20 cellular contexts compared by ENCODE assay signal in the genomic region with DNA sequence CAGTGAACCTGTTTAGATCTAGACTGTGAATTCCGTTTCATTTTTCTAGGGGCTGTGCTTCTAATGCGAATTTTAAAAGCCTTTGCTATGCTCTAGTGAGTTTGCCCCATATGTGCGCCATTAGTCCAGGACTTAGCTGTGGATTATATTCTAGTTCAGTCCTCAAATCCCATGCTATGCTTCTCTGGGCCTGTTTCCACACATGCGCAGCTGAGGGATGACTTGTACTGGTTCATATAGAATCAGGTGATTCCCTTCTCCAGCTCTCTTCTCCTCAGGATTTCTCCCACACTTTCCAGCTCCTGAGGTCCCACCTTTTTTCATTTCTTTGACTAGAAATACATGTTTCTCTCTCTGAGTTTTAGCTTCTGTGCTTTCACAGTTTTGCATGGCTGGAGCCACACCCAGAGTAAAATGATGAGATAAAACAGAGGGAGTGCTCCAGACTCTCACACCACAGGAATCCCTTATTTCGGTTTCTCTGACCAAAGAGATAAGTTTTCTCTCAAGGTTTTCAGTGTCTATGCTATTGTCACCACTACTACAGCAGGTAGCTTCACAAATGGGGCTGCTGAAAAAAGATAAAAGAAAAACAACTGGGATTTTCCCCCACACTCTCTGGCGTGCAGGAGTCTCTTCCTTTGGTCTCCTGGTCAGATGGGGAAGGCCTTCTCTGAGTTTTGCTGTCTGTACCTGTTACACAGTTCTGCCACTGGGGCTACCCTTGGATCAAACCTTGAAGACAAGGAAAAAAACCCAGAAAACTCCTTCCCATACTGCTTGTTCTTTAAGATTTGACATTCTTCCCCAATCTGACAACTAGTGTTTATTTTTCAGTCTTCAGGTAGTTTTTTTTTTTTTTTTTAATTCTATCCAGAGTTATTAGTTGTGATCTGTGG.
DNase-seq lines count a peak whose midpoint lies in the region; ATAC-seq and TF ChIP-seq lines count a peak whose summit lies in the region.
"Had no signal": no experiment of that assay in that cellular context is flagged by ENCODE, and none has a peak within 500 bp of the region (broad histone marks: within the 10 kb centered on the region; RNA-seq: fewer than 3 reads in every experiment).

No MANE protein-coding gene starts in this region.

- H3K27ac ChIP-seq in GM23338 (ENCODE audit: low read depth) (no peak overlapping the region), PC-3 (ENCODE audit: low read length) (no peak overlapping the region), endodermal cell (ENCODE audit: low read depth, low read length) (no peak overlapping the region), PC-9 (no peak overlapping the region)
- H3K27ac ChIP-seq: uterus had no signal

- CTCF ChIA-PET in PC-3 (lab: Charles Lee): no interaction called here
- CTCF ChIA-PET in PC-9 (lab: Charles Lee): interaction anchor here (0.6 kb wide), 1 partner anchor 87 kb away, joined by 3 read pairs; no protein-coding TSS in a partner anchor

- 86 to 88% methylated on average over 6 of the region's 6 CpGs for WGBS in endodermal cell (ENCODE audit: insufficient coverage in 1 of 2, insufficient read length in 1 of 2), 2 experiments

- TF ChIP-seq CTCF in AG09309 (IDR thresholded peaks at IDR 0.05; ENCODE audit: control insufficient read depth, insufficient read depth, low read depth, low read length, missing control alignments): peak; percentile 4
- TF ChIP-seq CTCF in GM23338 (conservative IDR thresholded peaks at IDR 0.05; ENCODE audit: low read depth in 2 of 2): peak; percentile 7 to 49; a peak in 3 of 4 replicates
- TF ChIP-seq CTCF in PC-3 (conservative IDR thresholded peaks at IDR 0.05; ENCODE audit: low read depth, low read length): no peak; the same call in 1 of the 2 replicates
- TF ChIP-seq CTCF in endodermal cell (conservative IDR thresholded peaks at IDR 0.05): peak; percentile 75
- no peak for TF ChIP-seq CTCF in PC-9 (conservative IDR thresholded peaks at IDR 0.05)

- POLR2A ChIA-PET in PC-3 (lab: Charles Lee; ENCODE audit: unreplicated experiment): no interaction called here
- POLR2A ChIA-PET in PC-9 (lab: Charles Lee; ENCODE audit: unreplicated experiment): no interaction called here

- intact Hi-C loops in PC-3 (cut with micrococcal nuclease): no loop called here
- intact Hi-C loops in PC-9 (cut with micrococcal nuclease; ENCODE audit: unreplicated experiment): no loop called here

- no peaks in the 10 kb centered on the region for H3K79me2 ChIP-seq in GM23338 (replicated peaks; ENCODE audit: insufficient read depth)
- H3K79me2 ChIP-seq in PC-3 (ENCODE audit: low read length): no peaks in the 10 kb centered on the region
- H3K79me2 ChIP-seq in PC-9 (ENCODE audit: low read depth): no peaks in the 10 kb centered on the region

- H3K9ac ChIP-seq in PC-3 (ENCODE audit: low read length): no peak overlapping the region
- H3K9ac ChIP-seq in endodermal cell (ENCODE audit: extremely low read depth, low read length, poor library complexity, severe bottlenecking): no peak overlapping the region

- no peak overlapping the region for H3K27ac Mint-ChIP-seq in GM23338
- H3K27ac Mint-ChIP-seq in endodermal cell: no peak overlapping the region
- H3K27ac Mint-ChIP-seq: activated naive CD4-positive, alpha-beta T cell treated with anti-CD3 and anti-CD28 coated beads, Interleukin-2, amount 10 ng/mL, durations not matched to agents 7 days and 5 days; effector memory CD8-positive, alpha-beta T cell; naive thymus-derived CD8-positive, alpha-beta T cell; stimulated activated naive CD8-positive, alpha-beta T cell treated with anti-CD3 and anti-CD28 coated beads, Interleukin-15, amount 100 ng/mL, for 72 hours had no signal

- H4K20me1 ChIP-seq in GM23338 (replicated peaks; ENCODE audit: insufficient read depth) (no peaks in the 10 kb centered on the region), PC-3 (ENCODE audit: low read length) (no peaks in the 10 kb centered on the region), PC-9 (ENCODE audit: insufficient read depth) (no peaks in the 10 kb centered on the region)

- peaks cover 9% of the 10 kb centered on the region for H3K27me3 Mint-ChIP-seq in GM23338 (ENCODE audit: insufficient read depth, low read depth, poor library complexity)
- peaks cover 6% of the 10 kb centered on the region for H3K27me3 Mint-ChIP-seq in endodermal cell (ENCODE audit: insufficient read depth)

- no TSS peak for BruUV-seq in PC-3 (replicated peaks; lab: Mats Ljungman, UMichigan)
- no TSS peak for BruUV-seq in PC-9 (replicated peaks; lab: Mats Ljungman, UMichigan)

- H3K4me1 ChIP-seq in GM23338 (ENCODE audit: insufficient read depth): peaks cover 13% of the 10 kb centered on the region
- H3K4me1 ChIP-seq in PC-3 (ENCODE audit: insufficient read depth, low read length): peaks cover 15% of the 10 kb centered on the region
- H3K4me1 ChIP-seq in endodermal cell (ENCODE audit: control insufficient read depth, insufficient read depth, low read length): no peaks in the 10 kb centered on the region
- peaks cover 14% of the 10 kb centered on the region for H3K4me1 ChIP-seq in PC-9 (replicated peaks; ENCODE audit: insufficient read depth)
- H3K4me1 ChIP-seq: uterus had no signal

- H3K4me3 ChIP-seq in AG09309 (ENCODE audit: control insufficient read depth, low read depth, low read length) (no peak overlapping the region), GM23338 (no peak overlapping the region), PC-3 (ENCODE audit: low read length) (no peak overlapping the region), endodermal cell (ENCODE audit: low read length) (no peak overlapping the region), PC-9 (no peak overlapping the region)
- H3K4me3 ChIP-seq: uterus had no signal

- peak; percentile 96 for ATAC-seq in GM23338
- no peak for ATAC-seq in PC-3
- no peak for ATAC-seq in GM19467 (IDR thresholded peaks at IDR 0.05; ENCODE audit: unreplicated experiment)
- ATAC-seq: effector memory CD8-positive, alpha-beta T cell; left ventricle myocardium superior; naive thymus-derived CD8-positive, alpha-beta T cell; stimulated activated naive CD8-positive, alpha-beta T cell treated with anti-CD3 and anti-CD28 coated beads, Interleukin-15, amount 100 ng/mL, for 72 hours had no signal

- no peaks in the 10 kb centered on the region for H3K9me3 ChIP-seq in PC-3 (ENCODE audit: low read length)
- H3K9me3 ChIP-seq in endodermal cell (ENCODE audit: control insufficient read depth, low read length): no peaks in the 10 kb centered on the region
- no peaks in the 10 kb centered on the region for H3K9me3 ChIP-seq in PC-9 (ENCODE audit: insufficient read depth, low read depth)
- H3K9me3 ChIP-seq: uterus had no signal

- H3K36me3 Mint-ChIP-seq in GM23338 (ENCODE audit: low read depth) (no peaks in the 10 kb centered on the region), endodermal cell (ENCODE audit: low read depth) (no peaks in the 10 kb centered on the region)
- H3K36me3 Mint-ChIP-seq: activated naive CD4-positive, alpha-beta T cell treated with anti-CD3 and anti-CD28 coated beads, Interleukin-2, amount 10 ng/mL, durations not matched to agents 7 days and 5 days; naive thymus-derived CD8-positive, alpha-beta T cell had no signal

- no peak for DNase-seq in AG09309 (ENCODE audit: low read depth)
- peak; percentile 60 for DNase-seq in GM23338 (ENCODE audit: low spot score)
- DNase-seq in PC-3: peak; percentile 11
- DNase-seq in endodermal cell: no peak
- no peak for DNase-seq in PC-9
- no peak for DNase-seq in mucosa of gallbladder (ENCODE audit: low spot score)
- DNase-seq in NCI-H446 (lab: John Stamatoyannopoulos, UW): no peak
- DNase-seq: activated CD4-positive, alpha-beta T cell treated with anti-CD3 and anti-CD28 coated beads, Interleukin-2, amount 50 U/mL, for 1 hour; activated naive CD4-positive, alpha-beta T cell treated with anti-CD3 and anti-CD28 coated beads, Interleukin-2, amount 10 ng/mL, durations not matched to agents 7 days and 5 days; activated T-cell treated with anti-CD3 and anti-CD28 coated beads for 4 hours; effector memory CD8-positive, alpha-beta T cell; foreskin fibroblast; left ventricle myocardium superior; MM.1S; naive thymus-derived CD8-positive, alpha-beta T cell; NCI-H187 treated with DMSO at 0.1 percent for 48 hours; SHP77; stimulated activated naive CD8-positive, alpha-beta T cell treated with anti-CD3 and anti-CD28 coated beads, Interleukin-15, amount 100 ng/mL, for 72 hours; uterus had no signal

- peak overlapping the region; percentile 77; the same call in 1 of the 2 replicates for H2AFZ ChIP-seq in GM23338
- H2AFZ ChIP-seq in PC-3 (ENCODE audit: low read length): no peak overlapping the region
- H2AFZ ChIP-seq in PC-9: no peak overlapping the region

- H3K4me2 ChIP-seq in GM23338: no peak overlapping the region
- H3K4me2 ChIP-seq in PC-3 (ENCODE audit: low read length): no peak overlapping the region
- H3K4me2 ChIP-seq in PC-9: no peak overlapping the region

- H3K9me2 ChIP-seq in GM23338 (ENCODE audit: insufficient read depth) (no peaks in the 10 kb centered on the region), PC-3 (replicated peaks; ENCODE audit: low read length) (no peaks in the 10 kb centered on the region), PC-9 (ENCODE audit: insufficient read depth) (no peaks in the 10 kb centered on the region)

- H3F3A ChIP-seq in GM23338 (replicated peaks; ENCODE audit: low read depth) (no peaks in the 10 kb centered on the region), PC-3 (ENCODE audit: low read length, unreplicated experiment) (peaks cover 10% of the 10 kb centered on the region), PC-9 (ENCODE audit: insufficient read depth, low read depth) (peaks cover 9% of the 10 kb centered on the region)

- H3K4me1 Mint-ChIP-seq in GM23338 (peaks cover 26% of the 10 kb centered on the region), endodermal cell (peaks cover 10% of the 10 kb centered on the region)
- H3K4me1 Mint-ChIP-seq: activated naive CD4-positive, alpha-beta T cell treated with anti-CD3 and anti-CD28 coated beads, Interleukin-2, amount 10 ng/mL, durations not matched to agents 7 days and 5 days; stimulated activated naive CD8-positive, alpha-beta T cell treated with anti-CD3 and anti-CD28 coated beads, Interleukin-15, amount 100 ng/mL, for 72 hours had no signal

- no peaks in the 10 kb centered on the region for H3K36me3 ChIP-seq in GM23338 (ENCODE audit: insufficient read depth)
- no peaks in the 10 kb centered on the region for H3K36me3 ChIP-seq in PC-3 (ENCODE audit: low read depth, low read length)
- no peaks in the 10 kb centered on the region for H3K36me3 ChIP-seq in endodermal cell (ENCODE audit: control insufficient read depth, insufficient read depth, low read length)
- no peaks in the 10 kb centered on the region for H3K36me3 ChIP-seq in PC-9 (ENCODE audit: low read depth)
- H3K36me3 ChIP-seq: uterus had no signal

- H3K4me3 Mint-ChIP-seq in GM23338 (no peak overlapping the region), endodermal cell (no peak overlapping the region)
- H3K4me3 Mint-ChIP-seq: activated naive CD4-positive, alpha-beta T cell treated with anti-CD3 and anti-CD28 coated beads, Interleukin-2, amount 10 ng/mL, durations not matched to agents 7 days and 5 days; effector memory CD8-positive, alpha-beta T cell; naive thymus-derived CD8-positive, alpha-beta T cell; stimulated activated naive CD8-positive, alpha-beta T cell treated with anti-CD3 and anti-CD28 coated beads, Interleukin-15, amount 100 ng/mL, for 72 hours had no signal

- H3K27me3 ChIP-seq in GM23338 (ENCODE audit: insufficient read depth) (no peaks in the 10 kb centered on the region), PC-3 (ENCODE audit: low read length) (no peaks in the 10 kb centered on the region), endodermal cell (ENCODE audit: control insufficient read depth, insufficient read depth, low read length, poor library complexity, severe bottlenecking) (peaks cover 2% of the 10 kb centered on the region), PC-9 (ENCODE audit: insufficient read depth, low read depth) (no peaks in the 10 kb centered on the region)
- H3K27me3 ChIP-seq: uterus had no signal

- H3K9me3 Mint-ChIP-seq in GM23338 (no peaks in the 10 kb centered on the region), endodermal cell (no peaks in the 10 kb centered on the region)
- H3K9me3 Mint-ChIP-seq: activated naive CD4-positive, alpha-beta T cell treated with anti-CD3 and anti-CD28 coated beads, Interleukin-2, amount 10 ng/mL, durations not matched to agents 7 days and 5 days; stimulated activated naive CD8-positive, alpha-beta T cell treated with anti-CD3 and anti-CD28 coated beads, Interleukin-15, amount 100 ng/mL, for 72 hours had no signal

Comparison
In these comparisons a context has a peak if more than half of its experiments do, and no peak if none do; other contexts are left out.
1. DNase-seq: peak in GM23338 (single experiment) and PC-3 (single experiment); none in AG09309 (single experiment), endodermal cell (single experiment), PC-9 (0 of 2), mucosa of gallbladder (single experiment) and NCI-H446 (0 of 2).
2. CTCF ChIP-seq: peak in AG09309 (single experiment), GM23338 (2 of 2) and endodermal cell (single experiment); none in PC-3 (single experiment) and PC-9 (single experiment).